ENCODE assay signal across 16 cellular contexts in genomic region chr9:126564716-126565115, GRCh38. TPM values are rescaled to one million over a fixed set of nuclear protein-coding genes. Genes with fewer than 3 reads are reported as not detected.
DNase-seq lines count a peak whose midpoint lies in the region; ATAC-seq and TF ChIP-seq lines count a peak whose summit lies in the region.
"Had no signal": no experiment of that assay in that cellular context is flagged by ENCODE, and none has a peak within 500 bp of the region (broad histone marks: within the 10 kb centered on the region; RNA-seq: fewer than 3 reads in every experiment).

No MANE protein-coding gene starts in this region.

- POLR2A ChIA-PET in HCT116 (lab: Charles Lee): no interaction called here

- no peak for TF ChIP-seq POLR2A in HCT116 (IDR thresholded peaks at IDR 0.05; ENCODE audit: borderline replicate concordance, extremely low read depth, insufficient read depth, insufficient read length)

- ATAC-seq in HCT116: peak; percentile 69
- no peak for ATAC-seq in activated CD4-positive, CD25-positive, alpha-beta regulatory T cell treated with anti-CD3 and anti-CD28 coated beads, Interleukin-2, amount 50 U/mL, for 24 hours

- H4K20me1 ChIP-seq in HCT116 (ENCODE audit: insufficient read depth) (no peaks in the 10 kb centered on the region), osteoblast (ENCODE audit: insufficient read depth, low read length) (no peaks in the 10 kb centered on the region)

- no peak overlapping the region for H2AFZ ChIP-seq in HCT116 (ENCODE audit: low read depth, low read length, poor library complexity, severe bottlenecking)
- no peak overlapping the region for H2AFZ ChIP-seq in osteoblast (ENCODE audit: low read length)
- H2AFZ ChIP-seq: GM23248 had no signal

- H3K27me3 ChIP-seq in HCT116 (ENCODE audit: insufficient read depth, low read length): peaks cover 30% of the 10 kb centered on the region
- peaks cover 44% of the 10 kb centered on the region for H3K27me3 ChIP-seq in osteoblast (ENCODE audit: insufficient read depth, low read length)

- intact Hi-C loops in HCT116 (cut with micrococcal nuclease): no loop called here

- H3K4me2 ChIP-seq in HCT116 (ENCODE audit: low read length): no peak overlapping the region
- no peak overlapping the region for H3K4me2 ChIP-seq in osteoblast (ENCODE audit: insufficient read depth, low read length)

- TF ChIP-seq CTCF in HCT116 (IDR thresholded peaks at IDR 0.05 in 2 of 3, conservative IDR thresholded peaks at IDR 0.05 in 1 of 3; ENCODE audit: borderline replicate concordance in 1 of 3, insufficient read depth in 1 of 3, low read depth in 2 of 3, low read length in 2 of 3): peak in 2 of 3 experiments; percentile 50 to 52; a peak in 4 of 6 replicates
- TF ChIP-seq CTCF in cardiac fibroblast (IDR thresholded peaks at IDR 0.05; ENCODE audit: low read depth, low read length): peak; percentile 7
- no peak for TF ChIP-seq CTCF in osteoblast (IDR thresholded peaks at IDR 0.05; ENCODE audit: extremely low read depth, low read depth, low read length)

- peak; percentile 38 for TF ChIP-seq RAD21 in HCT116 (IDR thresholded peaks at IDR 0.05; ENCODE audit: low read depth)

- no peak overlapping the region for H3K9ac ChIP-seq in HCT116 (ENCODE audit: low read length)
- H3K9ac ChIP-seq: GM23248 had no signal

- H3K79me2 ChIP-seq in HCT116 (ENCODE audit: insufficient read depth, low read length): no peaks in the 10 kb centered on the region
- H3K79me2 ChIP-seq in osteoblast (ENCODE audit: insufficient read depth, low read length): no peaks in the 10 kb centered on the region

- CTCF ChIA-PET in HCT116 (lab: Charles Lee): interaction anchor here (0.6 kb wide), 1 partner anchor 217 kb away, joined by 4 read pairs; no protein-coding TSS in a partner anchor

- no peak overlapping the region for H3K4me3 ChIP-seq in HCT116 (replicated peaks in 1 of 2; ENCODE audit: low read depth in 1 of 2, low read length in 2 of 2)
- H3K4me3 ChIP-seq in cardiac fibroblast (replicated peaks in 1 of 2; ENCODE audit: low read depth in 2 of 2, low read length in 2 of 2): no peak overlapping the region
- H3K4me3 ChIP-seq in osteoblast (ENCODE audit: insufficient read depth, low read length): no peak overlapping the region
- H3K4me3 ChIP-seq: GM23248 had no signal

- H3K9me3 ChIP-seq in HCT116 (ENCODE audit: control insufficient read depth in 1 of 2, insufficient read depth in 1 of 2, low read depth in 1 of 2, low read length in 2 of 2): no peaks in the 10 kb centered on the region
- H3K9me3 ChIP-seq in osteoblast (ENCODE audit: low read depth, low read length): no peaks in the 10 kb centered on the region

- H3K9me2 ChIP-seq in HCT116 (ENCODE audit: insufficient read depth): no peaks in the 10 kb centered on the region

- H3K27ac ChIP-seq in HCT116 (ENCODE audit: low read depth, low read length) (no peak overlapping the region), osteoblast (ENCODE audit: low read depth, low read length) (no peak overlapping the region)
- H3K27ac ChIP-seq: GM23248 had no signal

- H3K4me1 ChIP-seq in HCT116 (ENCODE audit: control insufficient read depth in 1 of 2, insufficient read depth in 2 of 2, low read length in 2 of 2) (peaks cover 0 to 10% of the 10 kb centered on the region in 2 experiments; a peak in 2 of 4 replicates), osteoblast (ENCODE audit: insufficient read depth, low read length) (no peaks in the 10 kb centered on the region)

- BruUV-seq in HCT116 (replicated peaks; lab: Mats Ljungman, UMichigan): no TSS peak

- RAD21 ChIA-PET in HCT116 (lab: Charles Lee; ENCODE audit: low non-redundant PET in 1 of 2, low total read pairs in 2 of 2, uncharacterized antibody in 2 of 2, unreplicated experiment in 2 of 2): interaction anchor here in 1 of 2 experiments (0.6 kb wide), 1 partner anchor 217 kb away, joined by 3 read pairs; no protein-coding TSS in a partner anchor

- H3K36me3 ChIP-seq in HCT116 (ENCODE audit: control insufficient read depth in 1 of 2, insufficient read depth in 2 of 2, low read length in 2 of 2) (no peaks in the 10 kb centered on the region), osteoblast (ENCODE audit: insufficient read depth, low read length) (no peaks in the 10 kb centered on the region)

- DNase-seq in DMS 273 (lab: John Stamatoyannopoulos, UW; ENCODE audit: unreplicated experiment) (peak; percentile 16), DMS 273 treated with DMSO at 0.1 percent for 48 hours (lab: John Stamatoyannopoulos, UW) (no peak), HCT116 (ENCODE audit: low read depth, low spot score) (no peak), cardiac fibroblast (ENCODE audit: low read depth in 2 of 2) (no peak), osteoblast (ENCODE audit: insufficient read length, low spot score, missing footprints) (peak; percentile 23)
- DNase-seq in stimulated activated CD4-positive, alpha-beta T cell treated with anti-CD3 and anti-CD28 coated beads, Interleukin-12 subunit alpha, Interleukin-12 subunit beta, amount 100 ng/mL, for 4 hours: no peak
- DNase-seq in activated effector memory CD4-positive, alpha-beta T cell treated with Interleukin-2 at 50 U/mL for 16 hours: no peak
- DNase-seq: 8988T, cortex of kidney, GM23248, head of caudate nucleus, kidney glomerular epithelial cell, NCI-H1436 had no signal

TF ChIP-seq in HCT116, 20 proteins besides CTCF, POLR2A, EP300 and RAD21:
- TF ChIP-seq EZH2phosphoT487 (IDR thresholded peaks at IDR 0.05; ENCODE audit: borderline replicate concordance) (no peak), REST (IDR thresholded peaks at IDR 0.05; ENCODE audit: low read depth) (no peak), CBX3 (IDR thresholded peaks at IDR 0.05; ENCODE audit: low read depth) (no peak), SP1 (IDR thresholded peaks at IDR 0.05; ENCODE audit: low read depth) (no peak), SRF (IDR thresholded peaks at IDR 0.05; ENCODE audit: low read depth) (no peak), CEBPB (IDR thresholded peaks at IDR 0.05; ENCODE audit: low read depth) (no peak), ZBTB33 (IDR thresholded peaks at IDR 0.05; ENCODE audit: extremely low read depth, insufficient replicate concordance, low read length) (no peak), YY1 (IDR thresholded peaks at IDR 0.05; ENCODE audit: extremely low read depth, insufficient replicate concordance, low read depth, low read length) (no peak), ATF3 (IDR thresholded peaks at IDR 0.05) (no peak), MAX (IDR thresholded peaks at IDR 0.05) (no peak), ZFX (IDR thresholded peaks at IDR 0.05) (no peak), POLR2AphosphoS5 (IDR thresholded peaks at IDR 0.05; ENCODE audit: low read depth, low read length) (no peak), ELF1 (IDR thresholded peaks at IDR 0.05; ENCODE audit: borderline replicate concordance, low read depth) (no peak)

RNA-seq across cellular contexts. Expression of gene LMX1B, which starts 49.0 kb away (rescaled TPM):
- 11.3 TPM for total RNA-seq in HCT116 (2021; ENCODE audit: unreplicated experiment)
- 8.8 and 9.1 TPM in 2 replicates for polyA plus RNA-seq in HCT116 (2012)
- under 0.01 TPM in 2 replicates for total RNA-seq in osteoblast
- total RNA-seq: GM23248, pulmonary artery endothelial cell had no signal
- polyA plus RNA-seq: GM23248, IgD-negative memory B cell had no signal

Comparison
In these comparisons a context has a peak if more than half of its experiments do, and no peak if none do; other contexts are left out.
1. DNase-seq: peak in DMS 273 (single experiment) and osteoblast (single experiment); none in DMS 273 treated with DMSO at 0.1 percent for 48 hours (single experiment), HCT116 (single experiment), cardiac fibroblast (0 of 2), stimulated activated CD4-positive, alpha-beta T cell treated with anti-CD3 and anti-CD28 coated beads, Interleukin-12 subunit alpha, Interleukin-12 subunit beta, amount 100 ng/mL, for 4 hours (single experiment) and activated effector memory CD4-positive, alpha-beta T cell treated with Interleukin-2 at 50 U/mL for 16 hours (single experiment).
2. RNA of gene LMX1B, which starts 49.0 kb away (total RNA-seq): 11.3 TPM in HCT116 (single experiment); under 0.01 TPM in osteoblast; every median in the first group is over 10 times any median in the second.